Comparison of ENCODE assay signal across 9 cellular contexts in the genomic region with DNA sequence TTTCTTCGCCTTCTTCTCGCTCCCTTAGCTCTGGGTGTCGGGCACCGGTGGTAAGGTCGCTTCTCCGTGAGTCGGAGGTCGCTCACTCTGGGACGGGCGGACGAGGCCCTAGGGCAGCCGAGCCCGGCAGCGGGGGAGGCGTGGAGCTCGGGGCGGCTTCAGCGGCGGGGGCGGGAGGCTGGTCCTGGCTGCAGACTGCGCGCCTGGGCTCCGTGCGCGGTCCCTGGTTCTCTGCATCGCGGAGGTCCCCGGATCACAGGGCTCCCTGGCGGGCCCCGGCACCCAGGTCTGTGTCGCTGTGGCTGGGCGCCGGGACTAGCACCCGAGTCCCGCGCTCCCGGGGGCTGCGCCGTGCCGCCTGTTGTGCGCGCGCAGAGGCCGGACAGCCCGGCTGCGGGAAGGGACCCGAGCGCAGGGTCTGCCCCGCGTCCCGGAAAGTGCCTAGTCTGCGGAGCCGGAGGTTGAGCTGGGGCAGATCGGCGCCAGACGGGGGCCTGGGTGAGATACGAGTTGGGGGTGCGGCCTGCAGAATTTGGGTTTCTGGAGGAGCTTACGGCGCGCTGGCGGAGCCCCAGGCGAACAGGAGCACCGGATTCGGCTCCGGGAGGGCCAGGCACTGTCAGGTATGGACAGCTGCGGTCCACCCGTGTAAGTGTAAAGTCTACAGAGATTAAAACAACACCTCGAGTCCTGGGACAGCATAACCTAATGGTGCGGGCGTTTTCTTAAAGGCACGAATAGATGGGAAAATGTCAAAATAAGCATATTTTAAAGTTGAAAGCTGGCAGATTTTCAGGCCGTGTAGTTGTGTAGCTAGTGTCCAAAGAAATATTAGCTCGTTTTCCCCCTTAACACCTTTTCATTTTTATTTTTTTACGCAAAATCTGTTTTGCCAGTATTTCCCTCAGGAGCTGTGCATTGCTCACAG. TPM values are rescaled to one million over a fixed set of nuclear protein-coding genes. Genes with fewer than 3 reads are reported as not detected.
DNase-seq lines count a peak whose midpoint lies in the region; ATAC-seq, FAIRE-seq and TF ChIP-seq lines count a peak whose summit lies in the region.
"Had no signal": no experiment of that assay in that cellular context is flagged by ENCODE, and none has a peak within 500 bp of the region (broad histone marks: within the 10 kb centered on the region; RNA-seq: fewer than 3 reads in every experiment).

No MANE protein-coding gene starts in this region.

- no peaks in the 10 kb centered on the region for H3K36me3 ChIP-seq in KOPT-K1 (ENCODE audit: insufficient read depth, low read length)

- H3K9me3 ChIP-seq in KOPT-K1 (ENCODE audit: insufficient read depth, low read length, poor library complexity, severe bottlenecking): no peaks in the 10 kb centered on the region

- TF ChIP-seq CTCF in glutamatergic neuron (IDR thresholded peaks at IDR 0.05; ENCODE audit: partially characterized antibody, unreplicated experiment): peak; percentile 49
- TF ChIP-seq CTCF in osteocyte (IDR thresholded peaks at IDR 0.05): no peak

- H3K27me3 Mint-ChIP-seq in glutamatergic neuron (ENCODE audit: unreplicated experiment): no peaks in the 10 kb centered on the region
- H3K27me3 Mint-ChIP-seq in osteocyte (ENCODE audit: unreplicated experiment): no peaks in the 10 kb centered on the region

- peaks cover 11% of the 10 kb centered on the region for H3K9me3 Mint-ChIP-seq in glutamatergic neuron (ENCODE audit: unreplicated experiment)
- H3K9me3 Mint-ChIP-seq in osteocyte (ENCODE audit: unreplicated experiment): no peaks in the 10 kb centered on the region

- FAIRE-seq in GM12891 (lab: Jason Lieb, UNC): no peak
- FAIRE-seq: colon had no signal

- H3K27ac ChIP-seq in KOPT-K1 (ENCODE audit: low read depth, low read length, poor library complexity, severe bottlenecking): peak overlapping the region; percentile 43

- TF ChIP-seq POLR2A in GM12891 (IDR thresholded peaks at IDR 0.05; ENCODE audit: low read depth, low read length): no peak

- H3K4me1 Mint-ChIP-seq in glutamatergic neuron (ENCODE audit: low read depth, unreplicated experiment) (peaks cover 18% of the 10 kb centered on the region), osteocyte (ENCODE audit: unreplicated experiment) (peaks cover 62% of the 10 kb centered on the region)

- H3K27ac Mint-ChIP-seq in glutamatergic neuron (ENCODE audit: unreplicated experiment) (peak overlapping the region; percentile 77), osteocyte (ENCODE audit: unreplicated experiment) (peak overlapping the region; percentile 92)

- ATAC-seq in GM21737 (IDR thresholded peaks at IDR 0.05; ENCODE audit: unreplicated experiment): peak; percentile 26

- peak; percentile 32 for DNase-seq in GM12891 (ENCODE audit: insufficient read length, low spot score)
- DNase-seq in activated gamma-delta T cell treated with Interleukin-2 at 50 U/mL for 16 hours: peak; percentile 29
- DNase-seq in glutamatergic neuron: peak; percentile 70
- peak; percentile 86 for DNase-seq in osteocyte (ENCODE audit: extremely low spot score, unreplicated experiment)
- no peak for DNase-seq in AML-193 (lab: John Stamatoyannopoulos, UW)
- no peak for DNase-seq in CD1c-positive myeloid dendritic cell (ENCODE audit: extremely low spot score)

- H3K4me3 Mint-ChIP-seq in glutamatergic neuron (ENCODE audit: unreplicated experiment) (peak overlapping the region; percentile 87), osteocyte (ENCODE audit: unreplicated experiment) (peak overlapping the region; percentile 93)

- H3K36me3 Mint-ChIP-seq in glutamatergic neuron (ENCODE audit: unreplicated experiment) (no peaks in the 10 kb centered on the region), osteocyte (ENCODE audit: unreplicated experiment) (peaks cover 7% of the 10 kb centered on the region)

TF ChIP-seq in GM12891, 5 proteins besides CTCF, POLR2A, EP300 and RAD21:
- no peak for TF ChIP-seq POLR2AphosphoS5 (IDR thresholded peaks at IDR 0.05; ENCODE audit: low read depth, low read length)
- TF ChIP-seq TAF1 (IDR thresholded peaks at IDR 0.05; ENCODE audit: low read depth, low read length): no peak
- no peak for TF ChIP-seq SPI1 (IDR thresholded peaks at IDR 0.05; ENCODE audit: low read depth, low read length)
- TF ChIP-seq PAX5 (IDR thresholded peaks at IDR 0.05; ENCODE audit: insufficient read depth, low read length, severe bottlenecking): no peak
- TF ChIP-seq POU2F2 (IDR thresholded peaks at IDR 0.05; ENCODE audit: low read depth, low read length): no peak

RNA-seq across cellular contexts. Expression of gene FRMD6, which starts 0.7 kb away (rescaled TPM):
- polyA plus RNA-seq in GM12891 (2012; ENCODE audit: low read depth, missing spikeins): 0.15 TPM
- total RNA-seq in glutamatergic neuron (ENCODE audit: unreplicated experiment): 16.9 TPM
- 124 and 129 TPM in 2 replicates for total RNA-seq in osteocyte

Comparison
In these comparisons a context has a peak if more than half of its experiments do, and no peak if none do; other contexts are left out.
1. DNase-seq: peak in GM12891 (single experiment), activated gamma-delta T cell treated with Interleukin-2 at 50 U/mL for 16 hours (single experiment), glutamatergic neuron (single experiment) and osteocyte (single experiment); none in AML-193 (0 of 2) and CD1c-positive myeloid dendritic cell (single experiment).